In the genomic region with DNA sequence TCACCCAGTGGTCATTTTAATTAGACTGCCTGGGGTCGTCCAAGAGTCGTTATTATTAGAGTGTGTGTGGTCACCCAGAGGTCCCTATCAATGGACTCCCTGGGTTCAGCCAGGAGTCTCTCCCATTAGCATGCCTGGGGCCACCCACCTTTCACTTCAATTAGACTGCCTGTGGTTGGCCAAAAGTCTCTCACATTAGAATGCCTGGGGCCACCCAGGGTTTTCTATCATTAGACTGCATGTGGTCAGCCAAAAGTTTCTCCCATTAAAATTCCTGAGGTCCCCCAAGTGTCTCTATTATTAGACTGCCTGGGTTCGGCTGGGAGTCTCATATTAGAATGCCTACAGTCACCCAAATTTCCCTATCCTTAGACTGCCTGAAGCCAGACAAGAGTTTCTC, we compare ENCODE assay signal across 16 cellular contexts.
DNase-seq lines count a peak whose midpoint lies in the region; ATAC-seq and TF ChIP-seq lines count a peak whose summit lies in the region.
"Had no signal": no experiment of that assay in that cellular context is flagged by ENCODE, and none has a peak within 500 bp of the region (broad histone marks: within the 10 kb centered on the region; RNA-seq: fewer than 3 reads in every experiment).

No MANE protein-coding gene starts in this region.

- H3K9me3 Mint-ChIP-seq in HFFc6, result no peaks in the 10 kb centered on the region; the same call in 1 of the 2 replicates
- peaks cover 44% of the 10 kb centered on the region for H3K9me3 Mint-ChIP-seq in activated naive CD4-positive, alpha-beta T cell treated with anti-CD3 and anti-CD28 coated beads for 36 hours

- H3K27me3 ChIP-seq in SJCRH30 (no peaks in the 10 kb centered on the region), foreskin keratinocyte (no peaks in the 10 kb centered on the region)

- H3K27me3 Mint-ChIP-seq in HFFc6 (ENCODE audit: insufficient read depth), result no peaks in the 10 kb centered on the region; the same call in 1 of the 2 replicates
- no peaks in the 10 kb centered on the region for H3K27me3 Mint-ChIP-seq in activated naive CD4-positive, alpha-beta T cell treated with anti-CD3 and anti-CD28 coated beads for 36 hours (ENCODE audit: low read depth)

- H3K4me3 ChIP-seq in SJCRH30, result no peak overlapping the region

- peak overlapping the region; percentile 34; the same call in 1 of the 2 replicates for H3K27ac ChIP-seq in SJCRH30
- no peak overlapping the region for H3K27ac ChIP-seq in foreskin keratinocyte

- no peak for ATAC-seq in foreskin keratinocyte
- ATAC-seq: CD8-positive, alpha-beta T cell; HepG2; PC-3 had no signal

- no peaks in the 10 kb centered on the region for H3K4me1 Mint-ChIP-seq in HFFc6 (ENCODE audit: low read depth)
- no peaks in the 10 kb centered on the region for H3K4me1 Mint-ChIP-seq in activated naive CD4-positive, alpha-beta T cell treated with anti-CD3 and anti-CD28 coated beads for 36 hours (ENCODE audit: low read depth)

- peaks cover 4% of the 10 kb centered on the region; the same call in 1 of the 2 replicates for H3K9me3 ChIP-seq in SJCRH30 (replicated peaks)

- intact Hi-C loops in activated naive CD4-positive, alpha-beta T cell treated with anti-CD3 and anti-CD28 coated beads for 36 hours (cut with micrococcal nuclease), result no loop called here

- no peak for TF ChIP-seq CTCF in HFFc6 (IDR thresholded peaks at IDR 0.05)
- no peak for TF ChIP-seq CTCF in foreskin keratinocyte (conservative IDR thresholded peaks at IDR 0.05)

- H3K4me1 ChIP-seq in SJCRH30 (peaks cover 12% of the 10 kb centered on the region), foreskin keratinocyte (no peaks in the 10 kb centered on the region)

- no peak overlapping the region for H3K4me3 Mint-ChIP-seq in HFFc6
- H3K4me3 Mint-ChIP-seq in activated naive CD4-positive, alpha-beta T cell treated with anti-CD3 and anti-CD28 coated beads for 36 hours, result no peak overlapping the region
- H3K4me3 Mint-ChIP-seq: CD8-positive, alpha-beta T cell had no signal

- CTCF ChIA-PET in activated naive CD4-positive, alpha-beta T cell treated with anti-CD3 and anti-CD28 coated beads for 36 hours (lab: Charles Lee), result no interaction called here

- peaks cover 42% of the 10 kb centered on the region for H3K36me3 Mint-ChIP-seq in HFFc6 (ENCODE audit: low read depth)
- peaks cover 62% of the 10 kb centered on the region for H3K36me3 Mint-ChIP-seq in activated naive CD4-positive, alpha-beta T cell treated with anti-CD3 and anti-CD28 coated beads for 36 hours (ENCODE audit: low read depth)

- H3K36me3 ChIP-seq in SJCRH30, result no peaks in the 10 kb centered on the region; the same call in 1 of the 2 replicates

- DNase-seq in HFFc6, result peak; percentile 17
- peak; percentile 75 to 89 for DNase-seq in SJCRH30
- DNase-seq in mesenteric fat pad (ENCODE audit: low spot score), result peak; percentile 5
- peak; percentile 6 for DNase-seq in ureter (ENCODE audit: low spot score)
- DNase-seq in stimulated activated CD4-positive, alpha-beta T cell treated with anti-CD3 and anti-CD28 coated beads, Interleukin-12 subunit alpha, Interleukin-12 subunit beta, amount 100 ng/mL, for 4 hours, result no peak
- no peak for DNase-seq in activated naive CD4-positive, alpha-beta T cell treated with anti-CD3 and anti-CD28 coated beads for 36 hours
- no peak for DNase-seq in foreskin keratinocyte
- DNase-seq: DND-41, GOT3, MM.1S, NCI-H1105, NCI-H1694 treated with DMSO at 0.1 percent for 48 hours, NCI-H345, PC-3 had no signal

- no peak overlapping the region for H3K27ac Mint-ChIP-seq in HFFc6
- H3K27ac Mint-ChIP-seq in activated naive CD4-positive, alpha-beta T cell treated with anti-CD3 and anti-CD28 coated beads for 36 hours, result no peak overlapping the region
- H3K27ac Mint-ChIP-seq: CD8-positive, alpha-beta T cell had no signal

Comparison
In these comparisons a context has a peak if more than half of its experiments do, and no peak if none do; other contexts are left out.
1. DNase-seq: peak in HFFc6 (single experiment), SJCRH30 (2 of 2), mesenteric fat pad (single experiment) and ureter (single experiment); none in stimulated activated CD4-positive, alpha-beta T cell treated with anti-CD3 and anti-CD28 coated beads, Interleukin-12 subunit alpha, Interleukin-12 subunit beta, amount 100 ng/mL, for 4 hours (single experiment), activated naive CD4-positive, alpha-beta T cell treated with anti-CD3 and anti-CD28 coated beads for 36 hours (single experiment) and foreskin keratinocyte (0 of 2).